In genomic region chr2:105143094-105143466, GRCh38 we compare ENCODE assay signal across 12 cellular contexts.
DNase-seq lines count a peak whose midpoint lies in the region; ATAC-seq and TF ChIP-seq lines count a peak whose summit lies in the region.
"Had no signal": no experiment of that assay in that cellular context is flagged by ENCODE, and none has a peak within 500 bp of the region (broad histone marks: within the 10 kb centered on the region; RNA-seq: fewer than 3 reads in every experiment).

No MANE protein-coding gene starts in this region.

- no peaks in the 10 kb centered on the region for H4K20me1 ChIP-seq in OCI-LY3 (ENCODE audit: insufficient read depth, low read length)

- H3K4me1 Mint-ChIP-seq in Caco-2 (ENCODE audit: low read depth, unreplicated experiment), result peaks cover 8% of the 10 kb centered on the region

- intact Hi-C loops in Caco-2 (cut with micrococcal nuclease; ENCODE audit: unreplicated experiment), result no loop called here

- TF ChIP-seq CTCF in Caco-2 (IDR thresholded peaks at IDR 0.05; ENCODE audit: insufficient read depth in 1 of 2, low read depth in 1 of 2, low read length in 1 of 2, severe bottlenecking in 1 of 2, unreplicated experiment in 1 of 2) (no peak), OCI-LY3 (IDR thresholded peaks at IDR 0.05; ENCODE audit: low read depth, low read length) (no peak), parathyroid adenoma (IDR thresholded peaks at IDR 0.05) (no peak)

- H3K9me3 Mint-ChIP-seq in Caco-2 (ENCODE audit: unreplicated experiment), result no peaks in the 10 kb centered on the region

- H3K4me3 Mint-ChIP-seq in Caco-2 (ENCODE audit: unreplicated experiment), result peak overlapping the region; percentile 63

- ATAC-seq in GM18861 (IDR thresholded peaks at IDR 0.05; ENCODE audit: unreplicated experiment) (no peak), HG02981 (IDR thresholded peaks at IDR 0.05; ENCODE audit: unreplicated experiment) (no peak)

- H3K4me1 ChIP-seq in Caco-2 (peaks cover 5% of the 10 kb centered on the region), OCI-LY3 (ENCODE audit: low read length) (peaks cover 24% of the 10 kb centered on the region), endocrine pancreas (ENCODE audit: control insufficient read depth, insufficient read depth, low read length) (no peaks in the 10 kb centered on the region), parathyroid adenoma (peaks cover 4% of the 10 kb centered on the region)

- H3K9me3 ChIP-seq in Caco-2 (no peaks in the 10 kb centered on the region), OCI-LY3 (ENCODE audit: insufficient read depth, low read length) (no peaks in the 10 kb centered on the region), endocrine pancreas (ENCODE audit: control insufficient read depth, low read length) (no peaks in the 10 kb centered on the region), parathyroid adenoma (ENCODE audit: control insufficient read depth, low read length) (no peaks in the 10 kb centered on the region)
- H3K9me3 ChIP-seq: left ventricle myocardium inferior, sigmoid colon had no signal

- H3K27ac ChIP-seq in OCI-LY3 (ENCODE audit: low read length) (no peak overlapping the region), parathyroid adenoma (no peak overlapping the region)
- H3K27ac ChIP-seq: left ventricle myocardium inferior, sigmoid colon had no signal

- CTCF ChIA-PET in Caco-2 (lab: Charles Lee), result no interaction called here

- H3K4me3 ChIP-seq in Caco-2 (ENCODE audit: low read depth, low read length) (no peak overlapping the region), OCI-LY3 (ENCODE audit: low read length) (peak overlapping the region; percentile 79), endocrine pancreas (ENCODE audit: control insufficient read depth, insufficient read depth, low read length) (peak overlapping the region; percentile 33), parathyroid adenoma (ENCODE audit: low read depth, low read length) (no peak overlapping the region)

- H3K36me3 ChIP-seq in Caco-2 (ENCODE audit: control insufficient read depth, insufficient read depth, low read length), result no peaks in the 10 kb centered on the region
- H3K36me3 ChIP-seq in OCI-LY3 (replicated peaks; ENCODE audit: low read depth, low read length), result no peaks in the 10 kb centered on the region
- no peaks in the 10 kb centered on the region for H3K36me3 ChIP-seq in endocrine pancreas (ENCODE audit: control insufficient read depth, insufficient read depth, low read length)
- no peaks in the 10 kb centered on the region for H3K36me3 ChIP-seq in parathyroid adenoma (ENCODE audit: control insufficient read depth, insufficient read depth, low read length)
- H3K36me3 ChIP-seq: left ventricle myocardium inferior, sigmoid colon had no signal

- H3K9ac ChIP-seq in OCI-LY3 (ENCODE audit: low read length) (peak overlapping the region; percentile 38; the same call in 1 of the 2 replicates), endocrine pancreas (ENCODE audit: control insufficient read depth, insufficient read depth, low read length) (no peak overlapping the region), parathyroid adenoma (no peak overlapping the region)

- DNase-seq in Caco-2 (no peak), dermis blood vessel endothelial cell (no peak), anterior cingulate cortex (lab: John Stamatoyannopoulos, UW) (no peak)
- DNase-seq: DMS79 treated with DMSO at 0.1 percent for 48 hours, left ventricle myocardium inferior, NCI-H2227 treated with DMSO at 0.1 percent for 48 hours, sigmoid colon had no signal

- H2AFZ ChIP-seq in OCI-LY3 (ENCODE audit: low read depth, low read length) (no peak overlapping the region; the same call in 1 of the 2 replicates), parathyroid adenoma (peak overlapping the region; percentile 55)

- no peaks in the 10 kb centered on the region for H3K79me2 ChIP-seq in OCI-LY3 (ENCODE audit: low read length)
- no peaks in the 10 kb centered on the region for H3K79me2 ChIP-seq in parathyroid adenoma

- no TSS peak for BruUV-seq in Caco-2 (replicated peaks; lab: Mats Ljungman, UMichigan)

- peaks cover 32% of the 10 kb centered on the region for H3K27me3 Mint-ChIP-seq in Caco-2 (ENCODE audit: insufficient read depth, unreplicated experiment)

- H3K27ac Mint-ChIP-seq in Caco-2 (ENCODE audit: unreplicated experiment), result no peak overlapping the region

- no peaks in the 10 kb centered on the region for H3K36me3 Mint-ChIP-seq in Caco-2 (ENCODE audit: insufficient read depth, unreplicated experiment)

- H3K27me3 ChIP-seq in Caco-2 (replicated peaks; ENCODE audit: control insufficient read depth, insufficient read depth, low read length) (peaks cover 3% of the 10 kb centered on the region), OCI-LY3 (ENCODE audit: low read depth, low read length) (peaks cover 21% of the 10 kb centered on the region; the same call in 1 of the 2 replicates), endocrine pancreas (ENCODE audit: control insufficient read depth, insufficient read depth, low read length) (no peaks in the 10 kb centered on the region), parathyroid adenoma (ENCODE audit: control insufficient read depth, insufficient read depth, low read length) (no peaks in the 10 kb centered on the region)

- peak overlapping the region; percentile 92 for H3K4me2 ChIP-seq in OCI-LY3 (ENCODE audit: low read length)
- H3K4me2 ChIP-seq in parathyroid adenoma (ENCODE audit: low read length), result peak overlapping the region; percentile 64

- POLR2A ChIA-PET in Caco-2 (lab: Charles Lee), result no interaction called here

Comparison
In these comparisons a context has a peak if more than half of its experiments do, and no peak if none do; other contexts are left out.
1. H3K4me3 ChIP-seq: peak in OCI-LY3 (single experiment) and endocrine pancreas (single experiment); none in Caco-2 (single experiment) and parathyroid adenoma (single experiment).